In the genomic region with DNA sequence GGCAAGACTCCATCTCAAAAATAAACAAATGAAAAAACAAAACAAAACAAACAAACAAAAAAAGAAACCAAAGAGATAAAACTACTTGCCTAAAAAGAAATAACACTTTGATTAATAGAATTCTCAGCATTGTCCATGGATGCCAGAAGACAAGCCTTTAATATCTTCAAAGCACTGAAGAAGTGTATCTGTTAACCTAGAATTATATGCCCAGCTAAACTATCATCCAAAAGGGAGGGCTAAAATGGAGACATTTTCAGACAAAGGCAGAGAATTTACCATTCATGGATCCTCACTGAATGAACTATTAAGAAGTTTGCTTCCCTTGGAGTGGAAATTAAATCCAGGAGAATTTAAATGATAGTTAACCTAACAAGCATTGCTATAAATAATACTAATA, we compare ENCODE assay signal across 1 cellular context.
TF ChIP-seq lines count a peak whose summit lies in the region.

No MANE protein-coding gene starts in this region.

TF ChIP-seq in A549, 52 proteins besides CTCF, POLR2A, EP300 and RAD21 (continued from another document):
- TF ChIP-seq GATA3 (IDR thresholded peaks at IDR 0.05; ENCODE audit: borderline replicate concordance) (no peak), TFCP2L1 (CRISPR knock-in tag; IDR thresholded peaks at IDR 0.05) (no peak), HMGXB4 (CRISPR knock-in tag; IDR thresholded peaks at IDR 0.05; ENCODE audit: borderline replicate concordance) (no peak), RCOR1 (IDR thresholded peaks at IDR 0.05; ENCODE audit: low read depth, low read length) (no peak), NPAS2 (CRISPR knock-in tag; IDR thresholded peaks at IDR 0.05; ENCODE audit: borderline replicate concordance) (no peak)
- TF ChIP-seq, protein P1, sequence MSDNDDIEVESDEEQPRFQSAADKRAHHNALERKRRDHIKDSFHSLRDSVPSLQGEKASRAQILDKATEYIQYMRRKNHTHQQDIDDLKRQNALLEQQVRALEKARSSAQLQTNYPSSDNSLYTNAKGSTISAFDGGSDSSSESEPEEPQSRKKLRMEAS (IDR thresholded peaks at IDR 0.05) = no peak
TF ChIP-seq in A549: peak in this region for 0.
